ENCODE assay signal across 14 cellular contexts in genomic region chr17:1661045-1661444, GRCh38. TPM values are rescaled to one million over a fixed set of nuclear protein-coding genes. Genes with fewer than 3 reads are reported as not detected.
"Had no signal": no experiment of that assay in that cellular context is flagged by ENCODE, and none has a peak within 500 bp of the region (broad histone marks: within the 10 kb centered on the region; RNA-seq: fewer than 3 reads in every experiment).

No MANE protein-coding gene starts in this region.

- H3K9me3 Mint-ChIP-seq: activated CD4-positive, alpha-beta T cell treated with anti-CD3 and anti-CD28 coated beads, Interleukin-2, amount 10 ng/mL, durations not matched to agents 7 days and 5 days; activated naive CD4-positive, alpha-beta T cell treated with anti-CD3 and anti-CD28 coated beads for 36 hours; activated T-helper 17 cell treated with anti-CD3 and anti-CD28 coated beads, Interleukin-2, amount 50 U/mL, for 72 hours; immature natural killer cell; naive B cell had no signal

- H3K27me3 Mint-ChIP-seq: activated CD4-positive, alpha-beta T cell treated with anti-CD3 and anti-CD28 coated beads, Interleukin-2, amount 10 ng/mL, durations not matched to agents 7 days and 5 days; activated T-helper 17 cell treated with anti-CD3 and anti-CD28 coated beads, Interleukin-2, amount 50 U/mL, for 72 hours; naive B cell had no signal

- H3K27ac ChIP-seq: cardiac muscle cell, colonic mucosa, foreskin keratinocyte had no signal

- H3K4me3 Mint-ChIP-seq: activated CD4-positive, alpha-beta T cell treated with anti-CD3 and anti-CD28 coated beads, Interleukin-2, amount 10 ng/mL, durations not matched to agents 7 days and 5 days; activated naive CD4-positive, alpha-beta T cell treated with anti-CD3 and anti-CD28 coated beads for 36 hours; activated T-helper 17 cell treated with anti-CD3 and anti-CD28 coated beads, Interleukin-2, amount 50 U/mL, for 72 hours; immature natural killer cell; naive B cell had no signal

- H3K4me1 Mint-ChIP-seq: immature natural killer cell had no signal

- DNase-seq: activated CD4-positive, alpha-beta T cell treated with anti-CD3 and anti-CD28 coated beads, Interleukin-2, amount 10 ng/mL, durations not matched to agents 7 days and 5 days; activated CD4-positive, CD25-positive, alpha-beta regulatory T cell; activated naive CD4-positive, alpha-beta T cell treated with anti-CD3 and anti-CD28 coated beads for 36 hours; activated T-cell treated with anti-CD3 and anti-CD28 coated beads for 4 hours; colonic mucosa; foreskin keratinocyte; immature natural killer cell; left cardiac atrium; naive B cell; retina; stimulated activated CD4-positive, alpha-beta T cell treated with anti-CD3 and anti-CD28 coated beads, Interleukin-15, amount 100 ng/mL, for 24 hours; stimulated activated CD4-positive, alpha-beta T cell treated with anti-CD3 and anti-CD28 coated beads, Interleukin-4, amount 100 ng/mL, for 24 hours had no signal

- H3K27ac Mint-ChIP-seq: activated CD4-positive, alpha-beta T cell treated with anti-CD3 and anti-CD28 coated beads, Interleukin-2, amount 10 ng/mL, durations not matched to agents 7 days and 5 days; activated naive CD4-positive, alpha-beta T cell treated with anti-CD3 and anti-CD28 coated beads for 36 hours; activated T-helper 17 cell treated with anti-CD3 and anti-CD28 coated beads, Interleukin-2, amount 50 U/mL, for 72 hours had no signal

RNA-seq across cellular contexts. Expression of gene SCARF1, which starts 15.5 kb away (rescaled TPM):
- total RNA-seq: foreskin keratinocyte had no signal
